In the genomic region with DNA sequence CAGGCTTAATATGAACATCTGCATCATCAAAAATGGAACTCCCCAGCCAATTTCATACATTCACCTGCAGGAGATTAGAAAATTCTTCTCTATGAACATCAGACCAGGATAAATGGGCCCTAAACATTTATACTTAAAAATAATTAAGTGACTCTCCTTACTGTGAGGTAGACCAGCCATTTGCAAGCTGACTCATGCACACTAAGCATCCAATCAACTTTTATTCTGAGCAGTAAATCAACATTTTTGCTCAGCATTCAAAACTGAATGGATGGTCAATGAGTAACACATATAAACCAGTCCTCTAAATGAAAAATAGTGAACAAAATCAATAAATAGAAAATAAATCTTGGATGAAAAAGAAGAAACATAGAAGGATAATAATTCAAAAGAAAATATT, we compare ENCODE assay signal across 25 cellular contexts. TPM values are rescaled to one million over a fixed set of nuclear protein-coding genes. Genes with fewer than 3 reads are reported as not detected.
"Had no signal": no experiment of that assay in that cellular context is flagged by ENCODE, and none has a peak within 500 bp of the region (broad histone marks: within the 10 kb centered on the region; RNA-seq: fewer than 3 reads in every experiment).

No MANE protein-coding gene starts in this region.

- H3K36me3 ChIP-seq: breast epithelium, esophagus muscularis mucosa, left lung, lower lobe of right lung, uterus had no signal

- H3K27me3 ChIP-seq: breast epithelium, esophagus muscularis mucosa, left lung, testis, uterus had no signal

- H3K4me3 Mint-ChIP-seq: activated T-cell treated with anti-CD3 and anti-CD28 coated beads, Interleukin-2, amount 50 U/mL, for 72 hours; dendritic cell treated with granulocyte-macrophage colony-stimulating factor and Interleukin-4, amounts not matched to agents 40 ng/mL and 50 ng/mL, for 4 days; endodermal cell; natural killer cell; type B pancreatic cell had no signal

- H3K4me1 ChIP-seq: breast epithelium, esophagus muscularis mucosa, left lung, lower lobe of right lung, testis, uterus had no signal

- H3K36me3 Mint-ChIP-seq: activated naive CD4-positive, alpha-beta T cell treated with anti-CD3 and anti-CD28 coated beads, Interleukin-2, amount 50 U/mL, for 72 hours; natural killer cell; type B pancreatic cell had no signal

- H3K9me3 Mint-ChIP-seq: dendritic cell treated with granulocyte-macrophage colony-stimulating factor and Interleukin-4, amounts not matched to agents 40 ng/mL and 50 ng/mL, for 4 days; endodermal cell; type B pancreatic cell had no signal

- H3K4me1 Mint-ChIP-seq: natural killer cell had no signal

- H3K27ac Mint-ChIP-seq: activated naive CD4-positive, alpha-beta T cell treated with anti-CD3 and anti-CD28 coated beads, Interleukin-2, amount 50 U/mL, for 72 hours; activated T-cell treated with anti-CD3 and anti-CD28 coated beads, Interleukin-2, amount 50 U/mL, for 72 hours; dendritic cell treated with granulocyte-macrophage colony-stimulating factor and Interleukin-4, amounts not matched to agents 40 ng/mL and 50 ng/mL, for 4 days; endodermal cell; natural killer cell; type B pancreatic cell had no signal

- DNase-seq: activated CD4-positive, alpha-beta T cell treated with anti-CD3 and anti-CD28 coated beads for 4 hours; activated CD4-positive, alpha-beta T cell treated with anti-CD3 and anti-CD28 coated beads, Interleukin-2, amount 50 U/mL, for 4 hours; activated naive CD4-positive, alpha-beta T cell; activated T-cell treated with anti-CD3 and anti-CD28 coated beads for 4 hours; activated T-cell treated with anti-CD3 and anti-CD28 coated beads, Interleukin-2, amount 50 U/mL, for 72 hours; aorta; central memory CD4-positive, alpha-beta T cell; endodermal cell; foreskin melanocyte; left lung; lower lobe of right lung; mesenchymal stem cell; natural killer cell; posterior cingulate gyrus; right cardiac atrium; stimulated activated CD4-positive, alpha-beta T cell treated with anti-CD3 and anti-CD28 coated beads, Interleukin-2, amount 100 ng/mL, for 48 hours; stimulated activated naive CD8-positive, alpha-beta T cell treated with anti-CD3 and anti-CD28 coated beads, Interleukin-15, Interleukin-2, amounts not matched to agents 100 U/mL and 50 U/mL, for 24 hours; testis; uterus had no signal

- ATAC-seq: activated naive CD4-positive, alpha-beta T cell treated with anti-CD3 and anti-CD28 coated beads, Interleukin-2, amount 50 U/mL, for 72 hours; activated T-cell treated with anti-CD3 and anti-CD28 coated beads, Interleukin-2, amount 50 U/mL, for 72 hours; left lung; lower lobe of right lung; natural killer cell; right cardiac atrium; stimulated activated naive CD8-positive, alpha-beta T cell treated with anti-CD3 and anti-CD28 coated beads, Interleukin-15, Interleukin-2, amounts not matched to agents 100 U/mL and 50 U/mL, for 24 hours had no signal

- H3K27ac ChIP-seq: breast epithelium, esophagus muscularis mucosa, left lung, lower lobe of right lung, testis, uterus had no signal

- H3K27me3 Mint-ChIP-seq: dendritic cell treated with granulocyte-macrophage colony-stimulating factor and Interleukin-4, amounts not matched to agents 40 ng/mL and 50 ng/mL, for 4 days; type B pancreatic cell had no signal

- H3K9me3 ChIP-seq: breast epithelium, esophagus muscularis mucosa, left lung, lower lobe of right lung, testis, uterus had no signal

- H3K4me3 ChIP-seq: breast epithelium, esophagus muscularis mucosa, left lung, lower lobe of right lung, testis, uterus had no signal

RNA-seq across cellular contexts. Expression of a gene that starts 19.9 kb away (rescaled TPM):
- total RNA-seq: activated naive CD4-positive, alpha-beta T cell treated with anti-CD3 and anti-CD28 coated beads, Interleukin-2, amount 50 U/mL, for 72 hours; activated T-cell treated with anti-CD3 and anti-CD28 coated beads, Interleukin-2, amount 50 U/mL, for 72 hours; natural killer cell; T-helper 1 cell treated with Interleukin-12 subunit alpha and Interleukin-12 subunit beta and Interleukin-4 antibody, amounts not matched to agents 30 ng/mL and 1 ng/mL, for 36 hours had no signal
